In genomic region chr10:110273474-110273873, GRCh38 we compare ENCODE assay signal across 8 cellular contexts. TPM values are rescaled to one million over a fixed set of nuclear protein-coding genes. Genes with fewer than 3 reads are reported as not detected.
DNase-seq lines count a peak whose midpoint lies in the region; ATAC-seq lines count a peak whose summit lies in the region.

No MANE protein-coding gene starts in this region.

- H3K36me3 Mint-ChIP-seq in activated naive CD4-positive, alpha-beta T cell treated with anti-CD3 and anti-CD28 coated beads, Interleukin-2, amount 50 U/mL, for 24 hours, result peaks cover 6% of the 10 kb centered on the region

- peak; percentile 42 for DNase-seq in Daoy (ENCODE audit: low read depth)
- DNase-seq in HuH-7 (ENCODE audit: low spot score), result peak; percentile 16
- peak; percentile 95 for DNase-seq in iris pigment epithelial cell (ENCODE audit: low read depth)
- peak; percentile 4 for DNase-seq in stimulated activated CD8-positive, alpha-beta memory T cell treated with anti-CD3 and anti-CD28 coated beads, Interleukin-12 subunit alpha, Interleukin-12 subunit beta, amount 100 ng/mL, for 4 hours (ENCODE audit: low read depth)
- DNase-seq in NCI-H1694 treated with DMSO at 0.1 percent for 48 hours (lab: John Stamatoyannopoulos, UW), result no peak

- H3K27ac Mint-ChIP-seq in activated naive CD4-positive, alpha-beta T cell treated with anti-CD3 and anti-CD28 coated beads, Interleukin-2, amount 50 U/mL, for 24 hours, result peak overlapping the region; percentile 90

- H3K4me1 Mint-ChIP-seq in activated naive CD4-positive, alpha-beta T cell treated with anti-CD3 and anti-CD28 coated beads, Interleukin-2, amount 50 U/mL, for 24 hours, result peaks cover 62% of the 10 kb centered on the region

- ATAC-seq in HG02798 (IDR thresholded peaks at IDR 0.05; ENCODE audit: poor library complexity, unreplicated experiment), result no peak
- no peak for ATAC-seq in GM19035 (IDR thresholded peaks at IDR 0.05; ENCODE audit: unreplicated experiment)

- no peaks in the 10 kb centered on the region for H3K27me3 Mint-ChIP-seq in activated naive CD4-positive, alpha-beta T cell treated with anti-CD3 and anti-CD28 coated beads, Interleukin-2, amount 50 U/mL, for 24 hours

- peak overlapping the region; percentile 57 for H3K4me3 Mint-ChIP-seq in activated naive CD4-positive, alpha-beta T cell treated with anti-CD3 and anti-CD28 coated beads, Interleukin-2, amount 50 U/mL, for 24 hours

- no peaks in the 10 kb centered on the region for H3K9me3 Mint-ChIP-seq in activated naive CD4-positive, alpha-beta T cell treated with anti-CD3 and anti-CD28 coated beads, Interleukin-2, amount 50 U/mL, for 24 hours

RNA-seq across cellular contexts. Expression of gene SMNDC1, which starts 31.2 kb away (rescaled TPM):
- 5.8 and 7.5 TPM in 2 replicates for total RNA-seq in Daoy (2014; rRNA removed; shearing (Covaris generic))
